In the genomic region with DNA sequence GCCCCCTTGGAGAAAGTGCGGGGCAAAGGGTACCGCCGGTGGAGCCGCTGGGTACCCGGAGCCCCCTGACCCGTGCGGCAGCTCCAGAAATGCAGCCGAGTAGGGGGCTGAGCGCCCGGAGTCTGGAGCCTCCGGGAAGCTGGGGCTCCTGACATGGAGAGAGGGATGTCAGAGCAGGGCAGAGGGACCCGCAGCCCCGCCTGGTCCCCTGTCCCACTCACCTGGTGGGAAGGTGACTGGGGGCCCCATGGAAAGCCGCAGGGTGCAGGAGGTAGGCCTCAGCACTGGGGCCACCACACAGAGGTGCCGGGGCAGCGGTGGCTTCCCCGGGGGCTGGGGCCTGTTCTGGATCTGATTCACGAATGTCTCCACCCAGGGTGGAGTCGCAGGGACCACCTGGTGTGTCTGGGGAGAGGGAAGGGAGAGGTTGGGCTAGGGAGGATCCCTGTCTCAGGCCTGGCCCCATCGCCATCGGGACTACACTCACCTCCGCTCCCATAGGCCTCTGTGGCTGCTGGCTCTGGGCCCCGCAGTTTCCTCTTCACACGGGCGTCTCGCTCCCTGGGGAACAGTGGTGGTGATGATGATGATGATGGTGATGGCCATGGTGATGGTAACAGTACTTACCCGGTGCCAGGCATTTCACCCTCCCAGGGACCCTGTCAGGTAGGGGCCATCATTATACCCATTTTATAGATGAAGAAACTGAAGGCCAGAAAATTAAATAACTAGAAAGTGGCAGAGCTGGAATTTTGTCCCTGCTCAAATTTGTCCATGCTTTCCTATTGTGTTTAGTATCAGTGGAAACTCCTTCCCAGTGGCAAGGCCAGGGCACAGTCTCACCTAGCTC, we compare ENCODE assay signal across 23 cellular contexts. TPM values are rescaled to one million over a fixed set of nuclear protein-coding genes. Genes with fewer than 3 reads are reported as not detected.
DNase-seq lines count a peak whose midpoint lies in the region; ATAC-seq and TF ChIP-seq lines count a peak whose summit lies in the region.
"Had no signal": no experiment of that assay in that cellular context is flagged by ENCODE, and none has a peak within 500 bp of the region (broad histone marks: within the 10 kb centered on the region; RNA-seq: fewer than 3 reads in every experiment).

No MANE protein-coding gene starts in this region.

- H3K9me3 ChIP-seq in left ventricle myocardium inferior (replicated peaks) (no peaks in the 10 kb centered on the region), HUES6 (ENCODE audit: control insufficient read depth, insufficient read depth, low read depth, low read length) (no peaks in the 10 kb centered on the region)
- H3K9me3 ChIP-seq: breast epithelium, gastroesophageal sphincter, ovary, SK-N-SH, thyroid gland had no signal

- intact Hi-C loops in left ventricle myocardium inferior (cut with micrococcal nuclease) (no loop called here), Right ventricle myocardium inferior (cut with DNase I) (no loop called here)

- H3K27ac Mint-ChIP-seq in effector memory CD8-positive, alpha-beta T cell: peak overlapping the region; percentile 11 to 66
- peak overlapping the region; percentile 61 for H3K27ac Mint-ChIP-seq in stimulated activated memory B cell treated with anti-CD40 and anti-IgM and Interleukin-4, amounts not matched to agents 10 μg/mL and 1 μg/mL and 100 μg/mL, for 72 hours
- H3K27ac Mint-ChIP-seq: activated B cell treated with CpG ODN at 0.5 μM for 24 hours; activated T-helper 17 cell treated with anti-CD3 and anti-CD28 coated beads, Interleukin-2, amount 50 U/mL, for 72 hours; nephron had no signal

- peaks cover 4 to 14% of the 10 kb centered on the region in 2 donors for H3K4me1 Mint-ChIP-seq in effector memory CD8-positive, alpha-beta T cell (ENCODE audit: low read depth in 2 of 2)
- peaks cover 37% of the 10 kb centered on the region for H3K4me1 Mint-ChIP-seq in stimulated activated memory B cell treated with anti-CD40 and anti-IgM and Interleukin-4, amounts not matched to agents 10 μg/mL and 1 μg/mL and 100 μg/mL, for 72 hours
- H3K4me1 Mint-ChIP-seq: activated T-helper 17 cell treated with anti-CD3 and anti-CD28 coated beads, Interleukin-2, amount 50 U/mL, for 72 hours had no signal

- H3K4me3 ChIP-seq in left ventricle myocardium inferior (no peak overlapping the region), HUES6 (ENCODE audit: low read depth, low read length) (no peak overlapping the region)
- H3K4me3 ChIP-seq: breast epithelium, gastroesophageal sphincter, ovary, thyroid gland had no signal

- H3K4me1 ChIP-seq in left ventricle myocardium inferior (peaks cover 29% of the 10 kb centered on the region), HUES6 (ENCODE audit: control insufficient read depth, insufficient read depth, low read length) (peaks cover 24% of the 10 kb centered on the region; the same call in 1 of the 2 replicates)

- no peak for DNase-seq in left ventricle myocardium inferior
- DNase-seq in Right ventricle myocardium inferior (ENCODE audit: missing footprints): no peak
- no peak for DNase-seq in effector memory CD8-positive, alpha-beta T cell
- DNase-seq in NCI-H748 (lab: John Stamatoyannopoulos, UW; ENCODE audit: unreplicated experiment): no peak
- no peak for DNase-seq in activated gamma-delta T cell treated with Interleukin-2 at 50 U/mL for 16 hours
- DNase-seq in inferior parietal cortex (ENCODE audit: extremely low spot score): no peak
- DNase-seq: activated B cell treated with CpG ODN at 0.5 μM for 24 hours, DMS153, kidney glomerular epithelial cell, MM.1S, NCI-H2081, NCI-H524 treated with DMSO at 0.1 percent for 48 hours, SK-N-SH, thyroid gland had no signal

- H3K27ac ChIP-seq in left ventricle myocardium inferior (replicated peaks) (peak overlapping the region; percentile 2), HUES6 (ENCODE audit: low read depth, low read length) (peak overlapping the region; percentile 74; the same call in 1 of the 2 replicates)
- H3K27ac ChIP-seq: ovary had no signal

- H3K9ac ChIP-seq in HUES6 (ENCODE audit: low read length): peak overlapping the region; percentile 23
- H3K9ac ChIP-seq: SK-N-SH had no signal

- H3K36me3 ChIP-seq in left ventricle myocardium inferior (peaks cover 43% of the 10 kb centered on the region), HUES6 (ENCODE audit: control insufficient read depth, insufficient read depth, low read length) (peaks cover 42% of the 10 kb centered on the region)
- H3K36me3 ChIP-seq: ovary had no signal

- no peak for TF ChIP-seq CTCF in left ventricle myocardium inferior (IDR thresholded peaks at IDR 0.05; ENCODE audit: borderline replicate concordance)

- ATAC-seq in Right ventricle myocardium inferior: no peak
- ATAC-seq in effector memory CD8-positive, alpha-beta T cell (replicated peaks): no peak
- ATAC-seq in stimulated activated memory B cell treated with anti-CD40 and anti-IgM and Interleukin-4, amounts not matched to agents 10 μg/mL and 1 μg/mL and 100 μg/mL, for 72 hours: peak; percentile 40
- ATAC-seq: activated naive CD4-positive, alpha-beta T cell treated with anti-CD3 and anti-CD28 coated beads, Interleukin-2, amount 50 U/mL, for 72 hours; activated T-helper 17 cell treated with anti-CD3 and anti-CD28 coated beads, Interleukin-2, amount 50 U/mL, for 72 hours; gastroesophageal sphincter had no signal

- no peaks in the 10 kb centered on the region for H3K9me3 Mint-ChIP-seq in effector memory CD8-positive, alpha-beta T cell
- H3K9me3 Mint-ChIP-seq in stimulated activated memory B cell treated with anti-CD40 and anti-IgM and Interleukin-4, amounts not matched to agents 10 μg/mL and 1 μg/mL and 100 μg/mL, for 72 hours: no peaks in the 10 kb centered on the region
- H3K9me3 Mint-ChIP-seq: activated B cell treated with CpG ODN at 0.5 μM for 24 hours; activated naive CD4-positive, alpha-beta T cell treated with anti-CD3 and anti-CD28 coated beads, Interleukin-2, amount 50 U/mL, for 72 hours; activated T-helper 17 cell treated with anti-CD3 and anti-CD28 coated beads, Interleukin-2, amount 50 U/mL, for 72 hours; nephron had no signal

- H3K36me3 Mint-ChIP-seq in effector memory CD8-positive, alpha-beta T cell (ENCODE audit: insufficient read depth): peaks cover 44% of the 10 kb centered on the region
- peaks cover 30% of the 10 kb centered on the region for H3K36me3 Mint-ChIP-seq in stimulated activated memory B cell treated with anti-CD40 and anti-IgM and Interleukin-4, amounts not matched to agents 10 μg/mL and 1 μg/mL and 100 μg/mL, for 72 hours

- no peak overlapping the region for H3K4me3 Mint-ChIP-seq in effector memory CD8-positive, alpha-beta T cell
- no peak overlapping the region for H3K4me3 Mint-ChIP-seq in stimulated activated memory B cell treated with anti-CD40 and anti-IgM and Interleukin-4, amounts not matched to agents 10 μg/mL and 1 μg/mL and 100 μg/mL, for 72 hours
- H3K4me3 Mint-ChIP-seq: activated B cell treated with CpG ODN at 0.5 μM for 24 hours; activated T-helper 17 cell treated with anti-CD3 and anti-CD28 coated beads, Interleukin-2, amount 50 U/mL, for 72 hours; nephron had no signal

- no peaks in the 10 kb centered on the region for H3K27me3 Mint-ChIP-seq in effector memory CD8-positive, alpha-beta T cell
- H3K27me3 Mint-ChIP-seq in stimulated activated memory B cell treated with anti-CD40 and anti-IgM and Interleukin-4, amounts not matched to agents 10 μg/mL and 1 μg/mL and 100 μg/mL, for 72 hours: no peaks in the 10 kb centered on the region
- H3K27me3 Mint-ChIP-seq: activated B cell treated with CpG ODN at 0.5 μM for 24 hours; activated T-helper 17 cell treated with anti-CD3 and anti-CD28 coated beads, Interleukin-2, amount 50 U/mL, for 72 hours had no signal

- H3K27me3 ChIP-seq in left ventricle myocardium inferior (ENCODE audit: low read depth) (no peaks in the 10 kb centered on the region), HUES6 (ENCODE audit: control insufficient read depth, insufficient read depth, low read length) (no peaks in the 10 kb centered on the region)
- H3K27me3 ChIP-seq: breast epithelium, gastroesophageal sphincter, ovary, thyroid gland had no signal

RNA-seq across cellular contexts. Expression of gene TBX6, which starts 5.2 kb away (rescaled TPM):
- total RNA-seq in left ventricle myocardium inferior (1.0 TPM), Right ventricle myocardium inferior (0.51 TPM)
- total RNA-seq: skeletal muscle tissue had no signal

RNA-seq across cellular contexts. Expression of gene YPEL3, which starts 9.5 kb away (rescaled TPM):
- 54.4 TPM for total RNA-seq in left ventricle myocardium inferior
- 61.5 TPM for total RNA-seq in Right ventricle myocardium inferior

RNA-seq across cellular contexts. Expression of gene PPP4C, which starts 10.7 kb away (rescaled TPM):
- total RNA-seq in left ventricle myocardium inferior: 32.2 TPM
- total RNA-seq in Right ventricle myocardium inferior: 37.8 TPM

RNA-seq across cellular contexts. Expression of gene ALDOA, which starts 21.0 kb away (rescaled TPM):
- total RNA-seq in left ventricle myocardium inferior (3,337 TPM), Right ventricle myocardium inferior (4,126 TPM)

RNA-seq across cellular contexts. Expression of gene GDPD3, which starts 26.8 kb away (rescaled TPM):
- total RNA-seq in left ventricle myocardium inferior: 2.3 TPM
- total RNA-seq in Right ventricle myocardium inferior: 2.2 TPM
